ENCODE assay signal across 12 cellular contexts in genomic region chr7:66146701-66147100, GRCh38. TPM values are rescaled to one million over a fixed set of nuclear protein-coding genes. Genes with fewer than 3 reads are reported as not detected.
DNase-seq lines count a peak whose midpoint lies in the region; ATAC-seq, FAIRE-seq and TF ChIP-seq lines count a peak whose summit lies in the region.
"Had no signal": no experiment of that assay in that cellular context is flagged by ENCODE, and none has a peak within 500 bp of the region (broad histone marks: within the 10 kb centered on the region; RNA-seq: fewer than 3 reads in every experiment).

No MANE protein-coding gene starts in this region.

- H3K9me3 Mint-ChIP-seq in activated T-helper 17 cell treated with anti-CD3 and anti-CD28 coated beads, Interleukin-2, amount 50 U/mL, for 72 hours, result no peaks in the 10 kb centered on the region

- no peak for TF ChIP-seq RAD21 in HepG2 (CRISPR knock-in tag; IDR thresholded peaks at IDR 0.05)

- H3K36me3 ChIP-seq in HEK293 (ENCODE audit: control insufficient read depth in 2 of 2, insufficient read depth in 1 of 2, low read length in 2 of 2) (peaks cover 22 to 52% of the 10 kb centered on the region in 2 experiments), HepG2 (replicated peaks in 1 of 2; ENCODE audit: control insufficient read depth in 1 of 2, insufficient read depth in 2 of 2, low read length in 2 of 2) (peaks cover 9 to 39% of the 10 kb centered on the region in 2 experiments)

- H3K27ac ChIP-seq in HEK293 (ENCODE audit: extremely low read depth, low read depth, low read length), result no peak overlapping the region
- H3K27ac ChIP-seq in HepG2 (ENCODE audit: extremely low read length, insufficient read depth, low read length), result peak overlapping the region; percentile 23
- H3K27ac ChIP-seq: C4-2B had no signal

- CTCF ChIA-PET in HEK293 (lab: Yijun Ruan, JAX), result no interaction called here
- CTCF ChIA-PET in HepG2 (lab: Yijun Ruan, JAX; ENCODE audit: low intra/inter-chr PET ratio, low total read pairs), result no interaction called here

- no peak overlapping the region for H3K9ac ChIP-seq in HepG2 (ENCODE audit: insufficient read depth, low read depth, low read length)

- TF ChIP-seq EP300 in HepG2 (IDR thresholded peaks at IDR 0.05; ENCODE audit: low read depth in 2 of 2, low read length in 2 of 2) (no peak), HepG2 (CRISPR knock-in tag; IDR thresholded peaks at IDR 0.05; ENCODE audit: borderline replicate concordance) (no peak)

- peak overlapping the region; percentile 3 for H3K4me3 Mint-ChIP-seq in activated T-helper 17 cell treated with anti-CD3 and anti-CD28 coated beads, Interleukin-2, amount 50 U/mL, for 72 hours

- H3K4me3 ChIP-seq in HEK293 (ENCODE audit: low read depth, low read length), result no peak overlapping the region
- no peak overlapping the region for H3K4me3 ChIP-seq in HepG2 (replicated peaks in 1 of 3; ENCODE audit: insufficient read depth in 1 of 3, low read depth in 2 of 3, low read length in 3 of 3)
- H3K4me3 ChIP-seq: mucosa of descending colon, skin epidermis had no signal

- H3K4me1 Mint-ChIP-seq in activated T-helper 17 cell treated with anti-CD3 and anti-CD28 coated beads, Interleukin-2, amount 50 U/mL, for 72 hours, result peaks cover 32% of the 10 kb centered on the region

- H3K36me3 Mint-ChIP-seq in activated T-helper 17 cell treated with anti-CD3 and anti-CD28 coated beads, Interleukin-2, amount 50 U/mL, for 72 hours (ENCODE audit: low read depth), result peaks cover 92% of the 10 kb centered on the region

- intact Hi-C loops in HepG2 (cut with micrococcal nuclease; ENCODE audit: unreplicated experiment), result loop anchor here (10.0 kb wide), 1 partner anchor 112 kb away; no protein-coding TSS in a partner anchor

- H3K4me2 ChIP-seq in HepG2 (ENCODE audit: low read depth, low read length), result no peak overlapping the region

- ATAC-seq in activated T-helper 17 cell treated with anti-CD3 and anti-CD28 coated beads, Interleukin-2, amount 50 U/mL, for 72 hours (replicated peaks), result no peak
- ATAC-seq in HepG2 (no peak), HG03159 (IDR thresholded peaks at IDR 0.05; ENCODE audit: unreplicated experiment) (no peak), HG02852 (IDR thresholded peaks at IDR 0.05; ENCODE audit: unreplicated experiment) (no peak), GM19397 (IDR thresholded peaks at IDR 0.05; ENCODE audit: unreplicated experiment) (no peak)
- ATAC-seq: mucosa of descending colon had no signal

- BruUV-seq in HepG2 (replicated peaks; lab: Mats Ljungman, UMichigan), result TSS peak; percentile 37

- POLR2A ChIA-PET in HEK293 (lab: Yijun Ruan, JAX) (no interaction called here), HepG2 (lab: Yijun Ruan, JAX) (interaction anchor here (0.6 to 1.1 kb wide), 2 partner anchors 29 to 32 kb away, joined by 3 read pairs; partner anchors contain the start of gene CRCP)

- peaks cover 14% of the 10 kb centered on the region for H3K79me2 ChIP-seq in HepG2 (ENCODE audit: insufficient read depth, low read length)

- no peak for FAIRE-seq in HepG2 (lab: Jason Lieb, UNC)
- FAIRE-seq: bronchial epithelial cell had no signal

- no peaks in the 10 kb centered on the region for H4K20me1 ChIP-seq in HepG2 (ENCODE audit: insufficient read depth, low read length)

- no peak for TF ChIP-seq POLR2A in HepG2 (IDR thresholded peaks at IDR 0.05; ENCODE audit: insufficient read depth in 1 of 2, low read depth in 2 of 2, low read length in 2 of 2)

- H3K27me3 Mint-ChIP-seq in activated T-helper 17 cell treated with anti-CD3 and anti-CD28 coated beads, Interleukin-2, amount 50 U/mL, for 72 hours, result no peaks in the 10 kb centered on the region

- TF ChIP-seq CTCF in HEK293 (tag by site-specific recombination; IDR thresholded peaks at IDR 0.05), result no peak
- no peak for TF ChIP-seq CTCF in HepG2 (CRISPR knock-in tag; IDR thresholded peaks at IDR 0.05)

- WGBS in HepG2 (ENCODE audit: low lambda C conversion rate), result 81% methylated on average over 5 of the region's 5 CpGs

- H2AFZ ChIP-seq in HepG2 (ENCODE audit: low read length), result no peak overlapping the region

- H3K4me1 ChIP-seq in HEK293 (ENCODE audit: control insufficient read depth, insufficient read depth, low read length) (no peaks in the 10 kb centered on the region), HepG2 (ENCODE audit: insufficient read depth, low read length) (peaks cover 98% of the 10 kb centered on the region)

- no peaks in the 10 kb centered on the region for H3K27me3 ChIP-seq in HepG2 (ENCODE audit: control insufficient read depth in 1 of 2, insufficient read depth in 2 of 2, low read length in 2 of 2)

- DNase-seq in AG08395 (ENCODE audit: low spot score) (peak; percentile 63), HepG2 (ENCODE audit: low spot score) (no peak), NCI-H2196 treated with DMSO at 0.1 percent for 48 hours (lab: John Stamatoyannopoulos, UW; ENCODE audit: unreplicated experiment) (no peak)
- DNase-seq: mucosa of descending colon had no signal

- in situ Hi-C loops in HepG2 (cut with HindIII; ENCODE audit: extremely low pct_ligation_motif_present, low pct_unique_long_range_greater_than_20kb), result no loop called here

- peak overlapping the region; percentile 21 for H3K27ac Mint-ChIP-seq in activated T-helper 17 cell treated with anti-CD3 and anti-CD28 coated beads, Interleukin-2, amount 50 U/mL, for 72 hours

- H3K9me3 ChIP-seq in HEK293 (ENCODE audit: control insufficient read depth, insufficient read depth, low read depth, low read length), result no peaks in the 10 kb centered on the region
- no peaks in the 10 kb centered on the region for H3K9me3 ChIP-seq in HepG2 (ENCODE audit: low read length)
- H3K9me3 ChIP-seq: mucosa of descending colon had no signal

TF ChIP-seq in HEK293, 187 proteins besides CTCF, POLR2A, EP300 and RAD21 (continues in another document):
- TF ChIP-seq ZNF629 (tag by site-specific recombination; IDR thresholded peaks at IDR 0.05) (peak; percentile 30; the same call in 1 of the 2 replicates), SP7 (tag by site-specific recombination; IDR thresholded peaks at IDR 0.05) (peak; percentile 75), ZEB2 (tag by site-specific recombination; IDR thresholded peaks at IDR 0.05) (0 out of 2 replicates have a peak, but pooled peaks have one; percentile 25)

TF ChIP-seq in HepG2, 621 proteins besides CTCF, POLR2A, EP300 and RAD21 (continues in another document):
- TF ChIP-seq SAP130 (CRISPR knock-in tag; IDR thresholded peaks at IDR 0.05; ENCODE audit: low read depth) (peak; percentile 26; the same call in 1 of the 2 replicates), RXRB (CRISPR knock-in tag; IDR thresholded peaks at IDR 0.05; ENCODE audit: borderline replicate concordance) (peak; percentile 25; the same call in 1 of the 2 replicates)

RNA-seq across cellular contexts. Expression of gene CRCP, which starts 32.1 kb away (rescaled TPM):
- total RNA-seq in activated T-helper 17 cell treated with anti-CD3 and anti-CD28 coated beads, Interleukin-2, amount 50 U/mL, for 72 hours, result 10 to 100 TPM; 19.6 to 25.7 TPM
- 31.0 and 41.1 TPM in 2 replicates for total RNA-seq in HepG2 (2016; rRNA removed; fragmentation: Illumina TruSeq; extraction: Trizol)
- total RNA-seq in HepG2 (2016; cell fraction: cytosol; rRNA removed; fragmentation: Illumina TruSeq; extraction: Trizol; ENCODE audit: low read depth), result 9.9 and 16.6 TPM in 2 replicates
- total RNA-seq in HepG2 (2016; cell fraction: insoluble cytoplasmic fraction; rRNA removed; fragmentation: Illumina TruSeq; extraction: Trizol), result 31.6 and 44.5 TPM in 2 replicates
- total RNA-seq in HepG2 (2016; cell fraction: membrane; rRNA removed; fragmentation: Illumina TruSeq; extraction: Trizol), result 21.3 and 21.4 TPM in 2 replicates
- 13.8 and 14.1 TPM in 2 replicates for total RNA-seq in HepG2 (2016; cell fraction: nucleus; rRNA removed; fragmentation: Illumina TruSeq; extraction: Trizol)
- polyA plus RNA-seq in HepG2 (2011; rRNA removed), result 22.7 and 27.7 TPM in 2 replicates
- polyA plus RNA-seq in HepG2 (2011; cell fraction: cytosol; rRNA removed), result 27.6 and 28.2 TPM in 2 replicates
- 10.8 and 14.7 TPM in 2 replicates for polyA plus RNA-seq in HepG2 (2011; cell fraction: nucleus; rRNA removed)
- polyA plus RNA-seq in HepG2 (2012), result 20.8 and 22.7 TPM in 2 replicates
- 5.1 and 5.2 TPM in 2 replicates for polyA plus RNA-seq in HepG2 (2016; cell fraction: cytosol; fragmentation: Illumina TruSeq; extraction: Trizol; ENCODE audit: low read depth)
- polyA plus RNA-seq in HepG2 (2016; cell fraction: insoluble cytoplasmic fraction; fragmentation: Illumina TruSeq; extraction: Trizol; ENCODE audit: low read depth), result 28.2 and 29.7 TPM in 2 replicates
- polyA plus RNA-seq in HepG2 (2016; cell fraction: membrane; fragmentation: Illumina TruSeq; extraction: Trizol; ENCODE audit: low read depth), result 10.6 and 11.6 TPM in 2 replicates
- polyA plus RNA-seq in HepG2 (2016; cell fraction: nucleus; fragmentation: Illumina TruSeq; extraction: Trizol; ENCODE audit: insufficient read depth, low read depth), result 16.1 and 23.0 TPM in 2 replicates
- polyA minus RNA-seq in HepG2 (2011; rRNA and poly(A)+ RNA removed; ENCODE audit: low replicate concordance), result 20.8 and 22.0 TPM in 2 replicates
- 20.6 and 22.6 TPM in 2 replicates for polyA minus RNA-seq in HepG2 (2011; cell fraction: cytosol; rRNA and poly(A)+ RNA removed)
- polyA minus RNA-seq in HepG2 (2011; cell fraction: nucleus; rRNA and poly(A)+ RNA removed), result 18.3 and 21.8 TPM in 2 replicates

RNA-seq across cellular contexts. Expression of gene TPST1, which starts 58.4 kb away (rescaled TPM):
- total RNA-seq in activated T-helper 17 cell treated with anti-CD3 and anti-CD28 coated beads, Interleukin-2, amount 50 U/mL, for 72 hours, result under 1 TPM; 0.84 to 0.93 TPM
- total RNA-seq in HepG2 (2016; rRNA removed; fragmentation: Illumina TruSeq; extraction: Trizol), result 11.8 and 24.3 TPM in 2 replicates
- 45.8 and 49.7 TPM in 2 replicates for total RNA-seq in HepG2 (2016; cell fraction: cytosol; rRNA removed; fragmentation: Illumina TruSeq; extraction: Trizol; ENCODE audit: low read depth)
- total RNA-seq in HepG2 (2016; cell fraction: insoluble cytoplasmic fraction; rRNA removed; fragmentation: Illumina TruSeq; extraction: Trizol), result 14.5 and 23.4 TPM in 2 replicates
- 29.0 and 32.2 TPM in 2 replicates for total RNA-seq in HepG2 (2016; cell fraction: membrane; rRNA removed; fragmentation: Illumina TruSeq; extraction: Trizol)
- total RNA-seq in HepG2 (2016; cell fraction: nucleus; rRNA removed; fragmentation: Illumina TruSeq; extraction: Trizol), result 32.2 and 33.4 TPM in 2 replicates
- polyA plus RNA-seq in HepG2 (2011; rRNA removed), result 34.1 and 35.0 TPM in 2 replicates
- polyA plus RNA-seq in HepG2 (2011; cell fraction: cytosol; rRNA removed), result 21.1 and 29.0 TPM in 2 replicates
- 14.9 and 16.8 TPM in 2 replicates for polyA plus RNA-seq in HepG2 (2011; cell fraction: nucleus; rRNA removed)
- polyA plus RNA-seq in HepG2 (2012), result 19.1 and 32.8 TPM in 2 replicates
- polyA plus RNA-seq in HepG2 (2016; cell fraction: cytosol; fragmentation: Illumina TruSeq; extraction: Trizol; ENCODE audit: low read depth), result 5.7 and 9.5 TPM in 2 replicates
- polyA plus RNA-seq in HepG2 (2016; cell fraction: insoluble cytoplasmic fraction; fragmentation: Illumina TruSeq; extraction: Trizol; ENCODE audit: low read depth), result 14.3 and 14.7 TPM in 2 replicates
- polyA plus RNA-seq in HepG2 (2016; cell fraction: membrane; fragmentation: Illumina TruSeq; extraction: Trizol; ENCODE audit: low read depth), result 11.2 and 15.8 TPM in 2 replicates
- 31.5 and 33.9 TPM in 2 replicates for polyA plus RNA-seq in HepG2 (2016; cell fraction: nucleus; fragmentation: Illumina TruSeq; extraction: Trizol; ENCODE audit: insufficient read depth, low read depth)
- polyA minus RNA-seq in HepG2 (2011; rRNA and poly(A)+ RNA removed; ENCODE audit: low replicate concordance), result 6.5 and 39.5 TPM in 2 replicates
- 26.0 and 29.6 TPM in 2 replicates for polyA minus RNA-seq in HepG2 (2011; cell fraction: cytosol; rRNA and poly(A)+ RNA removed)
- 66.4 and 75.1 TPM in 2 replicates for polyA minus RNA-seq in HepG2 (2011; cell fraction: nucleus; rRNA and poly(A)+ RNA removed)

Comparison
In these comparisons a context has a peak if more than half of its experiments do, and no peak if none do; other contexts are left out.
1. RNA of gene TPST1, which starts 58.4 kb away (total RNA-seq): 11.8 to 49.7 TPM in HepG2; 0.84 to 0.93 TPM in activated T-helper 17 cell treated with anti-CD3 and anti-CD28 coated beads, Interleukin-2, amount 50 U/mL, for 72 hours; every median in the first group is over 4 times any median in the second.